16 cellular contexts compared by ENCODE assay signal in genomic region chr16:53922067-53922804, GRCh38.
DNase-seq lines count a peak whose midpoint lies in the region; ATAC-seq and TF ChIP-seq lines count a peak whose summit lies in the region.
"Had no signal": no experiment of that assay in that cellular context is flagged by ENCODE, and none has a peak within 500 bp of the region (broad histone marks: within the 10 kb centered on the region; RNA-seq: fewer than 3 reads in every experiment).

No MANE protein-coding gene starts in this region.

- 89 to 94% methylated on average over 3 to 5 of the region's 6 CpGs for WGBS in endodermal cell (ENCODE audit: insufficient coverage in 1 of 2, insufficient read length in 1 of 2), 2 experiments

- peak; percentile 51 for ATAC-seq in activated CD4-positive, alpha-beta T cell treated with anti-CD3 and anti-CD28 coated beads for 36 hours
- ATAC-seq in DND-41 (ENCODE audit: insufficient read depth, low read depth) (no peak), GM21367 (IDR thresholded peaks at IDR 0.05; ENCODE audit: unreplicated experiment) (no peak)

- POLR2A ChIA-PET in activated CD4-positive, alpha-beta T cell treated with anti-CD3 and anti-CD28 coated beads for 36 hours (lab: Charles Lee), result no interaction called here

- no peak for TF ChIP-seq CTCF in DND-41 (IDR thresholded peaks at IDR 0.05; ENCODE audit: borderline replicate concordance, extremely low read depth, low read length, poor library complexity, severe bottlenecking)
- TF ChIP-seq CTCF in endodermal cell (conservative IDR thresholded peaks at IDR 0.05), result no peak
- TF ChIP-seq CTCF in neural progenitor cell (IDR thresholded peaks at IDR 0.05), result no peak

- intact Hi-C loops in activated CD4-positive, alpha-beta T cell treated with anti-CD3 and anti-CD28 coated beads for 36 hours (cut with DNase I, micrococcal nuclease), result no loop called here

- H3K27ac Mint-ChIP-seq in activated CD4-positive, alpha-beta T cell treated with anti-CD3 and anti-CD28 coated beads for 36 hours, result no peak overlapping the region
- no peak overlapping the region for H3K27ac Mint-ChIP-seq in endodermal cell
- peak overlapping the region; percentile 28 for H3K27ac Mint-ChIP-seq in neural progenitor cell
- H3K27ac Mint-ChIP-seq: H9, IgD-negative memory B cell had no signal

- H3K9ac ChIP-seq in DND-41 (ENCODE audit: low read depth, low read length), result no peak overlapping the region
- H3K9ac ChIP-seq in endodermal cell (ENCODE audit: extremely low read depth, low read length, poor library complexity, severe bottlenecking), result no peak overlapping the region
- H3K9ac ChIP-seq in neural progenitor cell, result no peak overlapping the region

- H3K27me3 Mint-ChIP-seq in activated CD4-positive, alpha-beta T cell treated with anti-CD3 and anti-CD28 coated beads for 36 hours, result no peaks in the 10 kb centered on the region
- H3K27me3 Mint-ChIP-seq in endodermal cell (ENCODE audit: insufficient read depth) (no peaks in the 10 kb centered on the region), neural progenitor cell (ENCODE audit: insufficient read depth, low read depth) (no peaks in the 10 kb centered on the region)
- H3K27me3 Mint-ChIP-seq: IgD-negative memory B cell had no signal

- no peak overlapping the region for H3K4me3 Mint-ChIP-seq in activated CD4-positive, alpha-beta T cell treated with anti-CD3 and anti-CD28 coated beads for 36 hours
- H3K4me3 Mint-ChIP-seq in endodermal cell (no peak overlapping the region), neural progenitor cell (no peak overlapping the region)
- H3K4me3 Mint-ChIP-seq: H9, IgD-negative memory B cell had no signal

- H3K4me1 ChIP-seq in DND-41 (ENCODE audit: insufficient read depth, low read length) (peaks cover 46% of the 10 kb centered on the region), endodermal cell (ENCODE audit: control insufficient read depth, insufficient read depth, low read length) (no peaks in the 10 kb centered on the region), neural progenitor cell (peaks cover 51% of the 10 kb centered on the region)

- H3K79me2 ChIP-seq in DND-41 (ENCODE audit: insufficient read depth, low read length) (no peaks in the 10 kb centered on the region; the same call in 1 of the 2 replicates), neural progenitor cell (ENCODE audit: low read depth) (no peaks in the 10 kb centered on the region)

- H3F3A ChIP-seq in neural progenitor cell (ENCODE audit: low read depth), result peaks cover 38% of the 10 kb centered on the region

- H3K27me3 ChIP-seq in DND-41 (ENCODE audit: insufficient read depth, low read length, poor library complexity) (no peaks in the 10 kb centered on the region), endodermal cell (ENCODE audit: control insufficient read depth, insufficient read depth, low read length, poor library complexity, severe bottlenecking) (no peaks in the 10 kb centered on the region), neural progenitor cell (no peaks in the 10 kb centered on the region)

- H4K20me1 ChIP-seq in DND-41 (ENCODE audit: insufficient read depth, low read length) (no peaks in the 10 kb centered on the region), neural progenitor cell (ENCODE audit: low read depth) (no peaks in the 10 kb centered on the region)

- CTCF ChIA-PET in activated CD4-positive, alpha-beta T cell treated with anti-CD3 and anti-CD28 coated beads for 36 hours (lab: Charles Lee), result interaction anchor here (1.2 kb wide), 1 partner anchor 218 kb away, joined by 4 read pairs; the partner anchor contains the start of gene FTO

- H3K9me3 Mint-ChIP-seq in activated CD4-positive, alpha-beta T cell treated with anti-CD3 and anti-CD28 coated beads for 36 hours (ENCODE audit: low read depth), result no peaks in the 10 kb centered on the region
- no peaks in the 10 kb centered on the region for H3K9me3 Mint-ChIP-seq in endodermal cell
- H3K9me3 Mint-ChIP-seq in neural progenitor cell, result no peaks in the 10 kb centered on the region
- H3K9me3 Mint-ChIP-seq: H9, IgD-negative memory B cell had no signal

- no peaks in the 10 kb centered on the region for H3K36me3 ChIP-seq in DND-41 (ENCODE audit: insufficient read depth, low read length)
- no peaks in the 10 kb centered on the region for H3K36me3 ChIP-seq in endodermal cell (ENCODE audit: control insufficient read depth, insufficient read depth, low read length)
- H3K36me3 ChIP-seq in neural progenitor cell, result no peaks in the 10 kb centered on the region

- no peak overlapping the region for H3K4me3 ChIP-seq in DND-41 (ENCODE audit: low read depth in 1 of 2, low read length in 2 of 2)
- no peak overlapping the region for H3K4me3 ChIP-seq in endodermal cell (ENCODE audit: low read length)
- H3K4me3 ChIP-seq in neural progenitor cell, result no peak overlapping the region

- H3K9me3 ChIP-seq in DND-41 (ENCODE audit: insufficient read depth, low read length, severe bottlenecking) (no peaks in the 10 kb centered on the region), endodermal cell (ENCODE audit: control insufficient read depth, low read length) (no peaks in the 10 kb centered on the region), neural progenitor cell (ENCODE audit: low read depth) (no peaks in the 10 kb centered on the region)

- peak overlapping the region; percentile 34 for H3K27ac ChIP-seq in DND-41 (ENCODE audit: low read length)
- H3K27ac ChIP-seq in endodermal cell (ENCODE audit: low read depth, low read length), result peak overlapping the region; percentile 13
- peak overlapping the region; percentile 33 for H3K27ac ChIP-seq in neural progenitor cell

- H2AFZ ChIP-seq in DND-41 (ENCODE audit: low read depth, low read length) (no peak overlapping the region), neural progenitor cell (replicated peaks) (no peak overlapping the region)

- H3K4me1 Mint-ChIP-seq in activated CD4-positive, alpha-beta T cell treated with anti-CD3 and anti-CD28 coated beads for 36 hours, result peaks cover 8% of the 10 kb centered on the region
- H3K4me1 Mint-ChIP-seq in endodermal cell, result peaks cover 21% of the 10 kb centered on the region
- H3K4me1 Mint-ChIP-seq in neural progenitor cell, result peaks cover 57% of the 10 kb centered on the region
- H3K4me1 Mint-ChIP-seq: IgD-negative memory B cell had no signal

- no peak for DNase-seq in activated CD4-positive, alpha-beta T cell treated with anti-CD3 and anti-CD28 coated beads for 36 hours
- DNase-seq in activated CD4-positive, alpha-beta T cell treated with anti-CD3 and anti-CD28 coated beads, Interleukin-2, amount 50 U/mL, for 1 hour, result no peak
- DNase-seq in DND-41 (no peak), endodermal cell (no peak), neural progenitor cell (ENCODE audit: low spot score) (no peak), GM19238 (ENCODE audit: insufficient read length, low spot score) (no peak)
- DNase-seq: COR-L47, H9, Kasumi-1, NCI-H2171, NCI-H446, OCI-M1, RPMI8226, SIG-M5 had no signal

- H3K4me2 ChIP-seq in DND-41 (ENCODE audit: insufficient read depth, low read length), result no peak overlapping the region
- H3K4me2 ChIP-seq in neural progenitor cell, result peak overlapping the region; percentile 62

- peaks cover 2% of the 10 kb centered on the region for H3K36me3 Mint-ChIP-seq in activated CD4-positive, alpha-beta T cell treated with anti-CD3 and anti-CD28 coated beads for 36 hours (ENCODE audit: low read depth)
- H3K36me3 Mint-ChIP-seq in endodermal cell (ENCODE audit: low read depth), result no peaks in the 10 kb centered on the region
- no peaks in the 10 kb centered on the region for H3K36me3 Mint-ChIP-seq in neural progenitor cell
